10 cellular contexts compared by ENCODE assay signal in the genomic region with DNA sequence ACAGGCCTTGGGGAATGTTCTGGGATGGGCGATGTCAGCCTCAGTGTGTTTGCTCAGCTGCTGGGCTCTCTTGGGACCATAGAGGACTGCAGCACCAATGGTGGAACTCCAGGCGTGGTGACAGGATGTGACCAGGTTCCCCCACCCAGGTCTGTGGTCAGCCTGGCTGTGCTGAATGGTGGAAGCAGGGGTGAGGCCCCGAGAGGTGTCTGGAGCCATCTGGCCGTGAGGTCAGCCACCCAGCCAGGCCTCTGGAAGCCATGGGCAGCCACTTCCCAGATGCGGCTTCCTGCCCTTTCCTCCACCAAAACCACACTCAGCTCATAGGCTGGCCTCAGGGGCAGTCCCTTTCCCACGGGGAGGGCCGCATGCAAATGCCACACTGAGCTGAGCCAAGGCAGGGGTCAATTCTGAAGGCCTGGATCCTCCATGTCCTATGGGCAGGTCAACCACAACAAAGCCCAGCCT. TPM values are rescaled to one million over a fixed set of nuclear protein-coding genes. Genes with fewer than 3 reads are reported as not detected.
A peak's percentile ranks its signal among the peaks of the same experiment; 100 is the strongest.
DNase-seq lines count a peak whose midpoint lies in the region; ATAC-seq, FAIRE-seq and TF ChIP-seq lines count a peak whose summit lies in the region.
"Had no signal": no experiment of that assay in that cellular context is flagged by ENCODE, and none has a peak within 500 bp of the region (broad histone marks: within the 10 kb centered on the region; RNA-seq: fewer than 3 reads in every experiment).

No MANE protein-coding gene starts in this region.

- H3K4me1 Mint-ChIP-seq in activated B cell treated with CpG ODN at 0.5 μM for 24 hours: peaks cover 58% of the 10 kb centered on the region
- peaks cover 31 to 42% (median 38%) of the 10 kb centered on the region in 3 donors for H3K4me1 Mint-ChIP-seq in naive B cell

- H3K27ac Mint-ChIP-seq in activated B cell treated with CpG ODN at 0.5 μM for 24 hours: peak overlapping the region; percentile 72
- H3K27ac Mint-ChIP-seq in naive B cell: peak overlapping the region in 5 of 6 donors; percentile 60 to 97 (median 89)

- no peak overlapping the region for H3K4me3 ChIP-seq in brain microvascular endothelial cell (ENCODE audit: low read depth, low read length)

- H3K4me3 Mint-ChIP-seq in activated B cell treated with CpG ODN at 0.5 μM for 24 hours (peak overlapping the region; percentile 62), naive B cell (peak overlapping the region; percentile 28 to 89 (median 82))

- DNase-seq in GM18507 (ENCODE audit: extremely low spot score, insufficient read length, low read depth) (peak; percentile 54), activated B cell treated with CpG ODN at 0.5 μM for 24 hours (no peak), naive B cell (peak; percentile 47), globus pallidus (ENCODE audit: low spot score) (no peak), Ammon's horn (ENCODE audit: low spot score) (no peak), cerebellar cortex (ENCODE audit: low spot score) (no peak), brain microvascular endothelial cell (no peak)
- DNase-seq: NCI-H2029 had no signal

- TF ChIP-seq CTCF in activated B cell treated with CpG ODN at 0.5 μM for 24 hours (IDR thresholded peaks at IDR 0.05): no peak
- no peak for TF ChIP-seq CTCF in brain microvascular endothelial cell (IDR thresholded peaks at IDR 0.05; ENCODE audit: low read depth, low read length, missing control alignments)

- H3K9me3 Mint-ChIP-seq in activated B cell treated with CpG ODN at 0.5 μM for 24 hours: no peaks in the 10 kb centered on the region
- peaks cover 0 to under 1% (median 0%) of the 10 kb centered on the region in 7 donors for H3K9me3 Mint-ChIP-seq in naive B cell
- H3K9me3 Mint-ChIP-seq: activated naive CD4-positive, alpha-beta T cell treated with anti-CD3 and anti-CD28 coated beads, Interleukin-2, amount 50 U/mL, for 72 hours had no signal

- H3K27me3 Mint-ChIP-seq in activated B cell treated with CpG ODN at 0.5 μM for 24 hours (no peaks in the 10 kb centered on the region), naive B cell (peaks cover 0 to 8% (median 0%) of the 10 kb centered on the region in 3 donors)

- in situ Hi-C loops in brain microvascular endothelial cell (cut with HindIII; ENCODE audit: low pct_ligation_motif_present, low sequenced_read_pairs): no loop called here

- no peaks in the 10 kb centered on the region for H3K27me3 ChIP-seq in brain microvascular endothelial cell (replicated peaks)

- H3K27ac ChIP-seq in brain microvascular endothelial cell: no peak overlapping the region

- ATAC-seq in HG02981 (IDR thresholded peaks at IDR 0.05; ENCODE audit: unreplicated experiment) (peak; percentile 72), activated B cell treated with CpG ODN at 0.5 μM for 24 hours (ENCODE audit: low read depth) (peak; percentile 72), naive B cell (ENCODE audit: low read depth in 2 of 2) (peak; percentile 57 to 62)

- CTCF ChIA-PET in activated B cell treated with CpG ODN at 0.5 μM for 24 hours (lab: Charles Lee): interaction anchor here (0.8 to 1.5 kb wide), 3 partner anchors 8 to 77 kb away, joined by 3 to 4 read pairs (median 3); partner anchors contain the start of gene B9D1

- H3K36me3 Mint-ChIP-seq in activated B cell treated with CpG ODN at 0.5 μM for 24 hours (ENCODE audit: low read depth) (peaks cover 3% of the 10 kb centered on the region), naive B cell (no peaks in the 10 kb centered on the region)
- H3K36me3 Mint-ChIP-seq: activated naive CD4-positive, alpha-beta T cell treated with anti-CD3 and anti-CD28 coated beads, Interleukin-2, amount 50 U/mL, for 72 hours had no signal

- POLR2A ChIA-PET in activated B cell treated with CpG ODN at 0.5 μM for 24 hours (lab: Charles Lee): no interaction called here

- intact Hi-C loops in activated B cell treated with CpG ODN at 0.5 μM for 24 hours (cut with micrococcal nuclease): loop anchor here (10.0 kb wide), 1 partner anchor 1914 kb away; the partner anchor contains the start of gene MAP2K3

- H3K36me3 ChIP-seq in brain microvascular endothelial cell (replicated peaks): no peaks in the 10 kb centered on the region

- peak; percentile 86 for FAIRE-seq in GM18507 (lab: Jason Lieb, UNC)

RNA-seq across cellular contexts. Expression of gene MAPK7, which starts 7.8 kb away (rescaled TPM):
- total RNA-seq in activated B cell treated with CpG ODN at 0.5 μM for 24 hours: 20.0 and 24.0 TPM in 2 replicates
- 10 to 100 TPM in 1 of 6 donors, 1 to 10 TPM in 5; 3.5 to 11.3 (median 7.3) TPM for polyA plus RNA-seq in naive B cell (ENCODE audit: low read depth in 6 of 6)

RNA-seq across cellular contexts. Expression of gene B9D1, which starts 8.0 kb away (rescaled TPM):
- 3.3 and 6.7 TPM in 2 replicates for total RNA-seq in activated B cell treated with CpG ODN at 0.5 μM for 24 hours
- polyA plus RNA-seq in naive B cell (ENCODE audit: low read depth in 6 of 6): 1 to 10 TPM; 1.2 to 4.1 (median 1.6) TPM

RNA-seq across cellular contexts. Expression of gene MFAP4, which starts 16.5 kb away (rescaled TPM):
- not detected in 2 replicates for total RNA-seq in activated B cell treated with CpG ODN at 0.5 μM for 24 hours
- polyA plus RNA-seq in naive B cell (ENCODE audit: low read depth in 6 of 6): not detected
- total RNA-seq: activated naive CD4-positive, alpha-beta T cell treated with anti-CD3 and anti-CD28 coated beads, Interleukin-2, amount 50 U/mL, for 72 hours had no signal

RNA-seq across cellular contexts. Expression of gene RNF112, which starts 40.5 kb away (rescaled TPM):
- total RNA-seq in activated B cell treated with CpG ODN at 0.5 μM for 24 hours: 0.51 TPM in 1 of 2 replicates, not detected in the other
- polyA plus RNA-seq in naive B cell (ENCODE audit: low read depth in 6 of 6): not detected

Comparison
In these comparisons a context has a peak if more than half of its experiments do, and no peak if none do; other contexts are left out.
1. DNase-seq: peak in GM18507 (single experiment) and naive B cell (single experiment); none in activated B cell treated with CpG ODN at 0.5 μM for 24 hours (single experiment), globus pallidus (single experiment), Ammon's horn (single experiment), cerebellar cortex (single experiment) and brain microvascular endothelial cell (single experiment).
2. Peak in every context shown above with its lines, with median percentiles within 50 percentile points of each other: ATAC-seq.